ENCODE assay signal across 1 cellular context in the genomic region with DNA sequence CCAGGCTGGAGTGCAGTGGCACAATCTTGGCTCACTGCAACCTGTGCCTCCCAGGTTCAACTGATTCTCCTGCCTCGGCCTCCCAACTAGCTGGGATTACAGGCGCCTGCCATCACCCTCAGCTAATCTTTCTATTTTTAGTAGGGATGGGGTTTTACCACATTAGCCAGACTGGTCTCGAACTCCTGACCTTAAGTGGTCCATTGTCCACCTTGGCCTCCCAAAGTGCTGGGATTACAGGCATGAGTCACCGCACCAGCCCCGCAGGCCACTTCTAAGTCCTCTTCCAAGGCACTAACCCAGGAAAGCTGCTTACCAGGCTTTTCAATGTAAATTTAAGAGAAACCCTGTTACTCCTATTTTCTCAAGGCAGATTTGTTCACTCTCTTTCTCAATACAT.
TF ChIP-seq lines count a peak whose summit lies in the region.

No MANE protein-coding gene starts in this region.

TF ChIP-seq in HepG2, 621 proteins besides CTCF, POLR2A, EP300 and RAD21:
- no peak for TF ChIP-seq NAIF1 (CRISPR knock-in tag; IDR thresholded peaks at IDR 0.05; ENCODE audit: borderline replicate concordance)
- TF ChIP-seq FOSL2 (CRISPR knock-in tag; IDR thresholded peaks at IDR 0.05): 0 out of 2 replicates have a peak, but pooled peaks have one; percentile 33
- no peak for TF ChIP-seq TCF7L2 (IDR thresholded peaks at IDR 0.05; ENCODE audit: low read depth, low read length)
